Comparison of ENCODE assay signal across 30 cellular contexts in the genomic region with DNA sequence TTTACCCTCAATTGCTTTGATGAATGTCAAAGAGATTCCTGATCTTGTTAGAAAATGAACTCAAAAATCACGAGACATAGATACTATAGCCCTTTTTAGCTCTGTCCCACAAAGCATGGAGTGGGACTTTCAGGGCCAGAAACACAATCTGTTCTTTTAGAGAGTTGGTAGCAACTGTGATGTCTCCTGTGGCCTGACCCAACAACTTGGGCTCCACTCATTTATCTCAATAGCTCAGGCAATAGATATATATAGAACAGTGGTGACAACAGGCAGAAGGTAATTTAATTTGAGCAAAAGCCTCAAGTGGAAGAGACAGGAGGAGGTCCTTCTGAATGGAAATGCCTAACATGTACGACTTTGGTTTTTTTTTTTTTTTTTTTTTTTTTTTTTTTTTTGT. TPM values are rescaled to one million over a fixed set of nuclear protein-coding genes. Genes with fewer than 3 reads are reported as not detected.
"Had no signal": no experiment of that assay in that cellular context is flagged by ENCODE, and none has a peak within 500 bp of the region (broad histone marks: within the 10 kb centered on the region; RNA-seq: fewer than 3 reads in every experiment).

No MANE protein-coding gene starts in this region.

- H2AFZ ChIP-seq: neural progenitor cell, parathyroid adenoma had no signal

- H3K4me3 ChIP-seq: neural progenitor cell, ovary, psoas muscle, right lobe of liver, sigmoid colon, skin epidermis, smooth muscle cell, spleen, suprapubic skin, testis, tibial artery, transverse colon, upper lobe of right lung, uterus had no signal

- H3K27me3 ChIP-seq: neural progenitor cell, ovary, right lobe of liver, sigmoid colon, spleen, suprapubic skin, testis, tibial artery, transverse colon, upper lobe of right lung, uterus had no signal

- H3K27ac ChIP-seq: neural progenitor cell, ovary, parathyroid adenoma, psoas muscle, right lobe of liver, sigmoid colon, skin epidermis, spleen, suprapubic skin, testis, tibial artery, transverse colon, upper lobe of right lung, uterus had no signal

- H3K4me1 ChIP-seq: parathyroid adenoma, psoas muscle, testis, uterus had no signal

- H3K4me2 ChIP-seq: neural progenitor cell, smooth muscle cell had no signal

- H3K9me3 ChIP-seq: ovary, psoas muscle, right lobe of liver, sigmoid colon, spleen, suprapubic skin, testis, tibial artery, transverse colon, upper lobe of right lung, uterus had no signal

- H3K79me2 ChIP-seq: parathyroid adenoma had no signal

- ATAC-seq: naive thymus-derived CD4-positive, alpha-beta T cell; natural killer cell; right lobe of liver; stimulated activated memory B cell treated with anti-CD40 and anti-IgM and Interleukin-4, amounts not matched to agents 10 μg/mL and 1 μg/mL and 100 μg/mL, for 72 hours; stimulated activated naive CD8-positive, alpha-beta T cell treated with anti-CD3 and anti-CD28 coated beads, Interleukin-15, amount 100 ng/mL, for 72 hours; stimulated activated naive CD8-positive, alpha-beta T cell treated with anti-CD3 and anti-CD28 coated beads, Interleukin-15, Interleukin-2, amounts not matched to agents 100 U/mL and 50 U/mL, for 24 hours; upper lobe of right lung had no signal

- H3K36me3 ChIP-seq: neural progenitor cell, ovary, right lobe of liver, sigmoid colon, spleen, suprapubic skin, tibial artery, transverse colon, upper lobe of right lung, uterus had no signal

- H3K9ac ChIP-seq: neural progenitor cell, parathyroid adenoma had no signal

- DNase-seq: naive thymus-derived CD4-positive, alpha-beta T cell; natural killer cell; occipital lobe; ovary; posterior cingulate gyrus; psoas muscle; right lobe of liver; sigmoid colon; spleen; stimulated activated CD4-positive, alpha-beta T cell treated with anti-CD3 and anti-CD28 coated beads, Interleukin-12 subunit alpha, Interleukin-12 subunit beta, amount 100 ng/mL, for 4 hours; stimulated activated CD4-positive, alpha-beta T cell treated with anti-CD3 and anti-CD28 coated beads, Interleukin-1b, Interleukin-23, amount 100 ng/mL, for 48 hours; stimulated activated CD4-positive, alpha-beta T cell treated with anti-CD3 and anti-CD28 coated beads, Interleukin-4, amount 100 ng/mL, for 1 hour; stimulated activated CD4-positive, alpha-beta T cell treated with anti-CD3 and anti-CD28 coated beads, Interleukin-4, amount 100 ng/mL, for 4 hours; stimulated activated CD8-positive, alpha-beta memory T cell treated with anti-CD3 and anti-CD28 coated beads, Interleukin-4, amount 100 ng/mL, for 48 hours; stimulated activated naive CD4-positive, alpha-beta T cell; stimulated activated naive CD8-positive, alpha-beta T cell treated with anti-CD3 and anti-CD28 coated beads, Interleukin-15, amount 100 ng/mL, for 72 hours; stimulated activated naive CD8-positive, alpha-beta T cell treated with anti-CD3 and anti-CD28 coated beads, Interleukin-15, Interleukin-2, amounts not matched to agents 100 U/mL and 50 U/mL, for 24 hours; substantia nigra; testis; tibial artery; transverse colon; upper lobe of right lung; uterus had no signal

RNA-seq across cellular contexts. Expression of a gene that starts 25.2 kb away (rescaled TPM):
- total RNA-seq: progenitor cell of endocrine pancreas had no signal
